ENCODE assay signal across 14 cellular contexts in genomic region chr9:19375536-19375935, GRCh38. TPM values are rescaled to one million over a fixed set of nuclear protein-coding genes. Genes with fewer than 3 reads are reported as not detected.
A peak's percentile ranks its signal among the peaks of the same experiment; 100 is the strongest.
DNase-seq lines count a peak whose midpoint lies in the region; ATAC-seq and TF ChIP-seq lines count a peak whose summit lies in the region.
"Had no signal": no experiment of that assay in that cellular context is flagged by ENCODE, and none has a peak within 500 bp of the region (broad histone marks: within the 10 kb centered on the region; RNA-seq: fewer than 3 reads in every experiment).

No MANE protein-coding gene starts in this region.

- no peak overlapping the region for H3K27ac Mint-ChIP-seq in neural crest cell (ENCODE audit: unreplicated experiment)

- no peak overlapping the region for H3K4me2 ChIP-seq in SK-N-SH

- peaks cover 81% of the 10 kb centered on the region for H3F3A ChIP-seq in SK-N-SH (replicated peaks; ENCODE audit: insufficient read depth)

- in situ Hi-C loops in brain microvascular endothelial cell (cut with HindIII; ENCODE audit: low pct_ligation_motif_present, low sequenced_read_pairs): no loop called here

- CTCF ChIA-PET in SK-N-SH (lab: Yijun Ruan, JAX): interaction anchor here (1.4 kb wide), 1 partner anchor 82 kb away, joined by 5 read pairs; no protein-coding TSS in a partner anchor

- peaks cover 5% of the 10 kb centered on the region for H3K27me3 Mint-ChIP-seq in neural crest cell (ENCODE audit: low read depth)

- intact Hi-C loops in upper lobe of right lung (cut with DNase I): no loop called here

- TF ChIP-seq CTCF in SK-N-SH (IDR thresholded peaks at IDR 0.05) (no peak), brain microvascular endothelial cell (IDR thresholded peaks at IDR 0.05; ENCODE audit: low read depth, low read length, missing control alignments) (no peak), neural crest cell (conservative IDR thresholded peaks at IDR 0.05) (no peak), upper lobe of right lung (IDR thresholded peaks at IDR 0.05) (no peak)

- no peaks in the 10 kb centered on the region for H3K9me2 ChIP-seq in SK-N-SH

- H3K36me3 Mint-ChIP-seq in neural crest cell (ENCODE audit: low read depth): peaks cover 38% of the 10 kb centered on the region

- no peak overlapping the region for H2AFZ ChIP-seq in SK-N-SH (ENCODE audit: low read depth)

- no peak for DNase-seq in SK-N-SH
- DNase-seq in brain microvascular endothelial cell: no peak
- no peak for DNase-seq in neural crest cell (ENCODE audit: low read depth, low spot score)
- no peak for DNase-seq in upper lobe of right lung
- DNase-seq: DMS79, NCI-H526, transverse colon had no signal

- peaks cover 39% of the 10 kb centered on the region for H3K4me1 Mint-ChIP-seq in neural crest cell

- H3K36me3 ChIP-seq in SK-N-SH (replicated peaks in 1 of 2; ENCODE audit: control insufficient read depth in 1 of 2, insufficient read depth in 2 of 2, low read length in 1 of 2) (peaks cover 68 to 71% of the 10 kb centered on the region in 2 experiments), HUES64 (ENCODE audit: insufficient read depth, low read length) (peaks cover 81% of the 10 kb centered on the region), brain microvascular endothelial cell (replicated peaks) (peaks cover 65% of the 10 kb centered on the region), upper lobe of right lung (peaks cover 85% of the 10 kb centered on the region)

- no peaks in the 10 kb centered on the region; the same call in 1 of the 2 replicates for H3K9me3 ChIP-seq in SK-N-SH
- no peaks in the 10 kb centered on the region for H3K9me3 ChIP-seq in HUES64 (ENCODE audit: insufficient read depth, low read depth, low read length)
- no peaks in the 10 kb centered on the region for H3K9me3 ChIP-seq in upper lobe of right lung
- H3K9me3 ChIP-seq: transverse colon had no signal

- H3K27me3 ChIP-seq in SK-N-SH (ENCODE audit: insufficient read depth) (no peaks in the 10 kb centered on the region), HUES64 (ENCODE audit: insufficient read depth, low read length) (no peaks in the 10 kb centered on the region), brain microvascular endothelial cell (replicated peaks) (no peaks in the 10 kb centered on the region), upper lobe of right lung (no peaks in the 10 kb centered on the region)
- H3K27me3 ChIP-seq: transverse colon had no signal

- H3K4me3 ChIP-seq in SK-N-SH (ENCODE audit: low read depth in 2 of 2, low read length in 1 of 2) (no peak overlapping the region), HUES64 (ENCODE audit: low read length) (no peak overlapping the region), brain microvascular endothelial cell (ENCODE audit: low read depth, low read length) (no peak overlapping the region), upper lobe of right lung (no peak overlapping the region)
- H3K4me3 ChIP-seq: lung, transverse colon had no signal

- no peak for TF ChIP-seq RAD21 in SK-N-SH (IDR thresholded peaks at IDR 0.05; ENCODE audit: low read length)

- H3K27ac ChIP-seq in SK-N-SH (ENCODE audit: low read depth in 2 of 2, low read length in 1 of 2) (peak overlapping the region; percentile 22 to 91; a peak in 3 of 4 replicates), HUES64 (ENCODE audit: low read depth, low read length) (peak overlapping the region; percentile 12; the same call in 1 of the 2 replicates), brain microvascular endothelial cell (peak overlapping the region; percentile 13), upper lobe of right lung (no peak overlapping the region)
- H3K27ac ChIP-seq: transverse colon had no signal

- peak overlapping the region; percentile 23 for H3K4me3 Mint-ChIP-seq in neural crest cell
- H3K4me3 Mint-ChIP-seq: brain had no signal

- H3K4me1 ChIP-seq in SK-N-SH (ENCODE audit: control insufficient read depth in 1 of 2, insufficient read depth in 2 of 2, low read depth in 1 of 2, low read length in 1 of 2) (peaks cover 13 to 16% of the 10 kb centered on the region in 2 experiments), HUES64 (ENCODE audit: insufficient read depth, low read length) (peaks cover 9% of the 10 kb centered on the region; the same call in 1 of the 2 replicates), upper lobe of right lung (peaks cover 21% of the 10 kb centered on the region)

- ATAC-seq in SK-N-SH treated with all-trans-retinoic acid at 6 μM for 48 hours (no peak), GM18511 (IDR thresholded peaks at IDR 0.05; ENCODE audit: unreplicated experiment) (no peak), HG03280 (IDR thresholded peaks at IDR 0.05; ENCODE audit: unreplicated experiment) (no peak), upper lobe of right lung (no peak)
- ATAC-seq: Right ventricle myocardium inferior had no signal

- peaks cover 41% of the 10 kb centered on the region for H3K79me2 ChIP-seq in SK-N-SH (ENCODE audit: insufficient read depth)

- H3K9ac ChIP-seq in SK-N-SH (peak overlapping the region; percentile 95; the same call in 1 of the 2 replicates), HUES64 (ENCODE audit: low read depth, low read length) (no peak overlapping the region)

- H3K9me3 Mint-ChIP-seq in neural crest cell: no peaks in the 10 kb centered on the region

- no peak for TF ChIP-seq EP300 in SK-N-SH (IDR thresholded peaks at IDR 0.05; ENCODE audit: borderline replicate concordance in 1 of 2, low read depth in 1 of 2, low read length in 1 of 2)

- peaks cover 39% of the 10 kb centered on the region for H4K20me1 ChIP-seq in SK-N-SH (ENCODE audit: insufficient read depth)

- POLR2A ChIA-PET in SK-N-SH (lab: Yijun Ruan, JAX): interaction anchor here (0.6 to 1.1 kb wide), 2 partner anchors 39 to 90 kb away, joined by 3 read pairs; no protein-coding TSS in a partner anchor

TF ChIP-seq in SK-N-SH, 30 proteins besides CTCF, POLR2A, EP300 and RAD21 (continues in another document):
- 0 out of 2 replicates have a peak, but pooled peaks have one; percentile 3 for TF ChIP-seq JUND (IDR thresholded peaks at IDR 0.05)
- TF ChIP-seq TCF12 (IDR thresholded peaks at IDR 0.05): 0 out of 2 replicates have a peak, but pooled peaks have one; percentile 17
- no peak for TF ChIP-seq ZBTB33 (IDR thresholded peaks at IDR 0.05; ENCODE audit: borderline replicate concordance, low read depth)
- no peak for TF ChIP-seq MAX (IDR thresholded peaks at IDR 0.05; ENCODE audit: low read depth)

TF ChIP-seq in SK-N-SH treated with all-trans-retinoic acid at 6 μM for 48 hours, 23 proteins besides CTCF, POLR2A, EP300 and RAD21 (continues in another document):
- no peak for TF ChIP-seq POU6F1 (CRISPR knock-in tag; IDR thresholded peaks at IDR 0.05; ENCODE audit: borderline replicate concordance, low read depth)
- no peak for TF ChIP-seq RARB (CRISPR knock-in tag; IDR thresholded peaks at IDR 0.05)
- TF ChIP-seq CSRNP3 (CRISPR knock-in tag; IDR thresholded peaks at IDR 0.05): no peak
- no peak for TF ChIP-seq CREB5 (CRISPR knock-in tag; IDR thresholded peaks at IDR 0.05; ENCODE audit: low read depth)
- TF ChIP-seq BACH2 (CRISPR knock-in tag; IDR thresholded peaks at IDR 0.05; ENCODE audit: borderline replicate concordance): no peak
- TF ChIP-seq ISL1 (CRISPR knock-in tag; IDR thresholded peaks at IDR 0.05): no peak

RNA-seq across cellular contexts. Expression of gene RPS6, which starts 4.5 kb away (rescaled TPM):
- polyA plus RNA-seq in SK-N-SH (2012; rRNA removed): 2,186 and 2,430 TPM in 2 replicates
- polyA plus RNA-seq in SK-N-SH (2012; cell fraction: cytosol; rRNA removed): 3,012 and 3,578 TPM in 2 replicates
- 516 and 571 TPM in 2 replicates for polyA plus RNA-seq in SK-N-SH (2012; cell fraction: nucleus; rRNA removed)
- polyA plus RNA-seq in HUES64 (2013, experiment 1 of 2): 1,912 TPM
- 2,153 TPM for polyA plus RNA-seq in HUES64 (2013, experiment 2 of 2)
- total RNA-seq in neural crest cell (2,517 and 2,603 TPM in 2 replicates), upper lobe of right lung (1,499 TPM)

RNA-seq across cellular contexts. Expression of gene ACER2, which starts 33.3 kb away (rescaled TPM):
- 1.3 and 2.2 TPM in 2 replicates for polyA plus RNA-seq in SK-N-SH (2012; rRNA removed)
- 1.2 and 1.5 TPM in 2 replicates for polyA plus RNA-seq in SK-N-SH (2012; cell fraction: cytosol; rRNA removed)
- polyA plus RNA-seq in SK-N-SH (2012; cell fraction: nucleus; rRNA removed): 1.9 and 3.0 TPM in 2 replicates
- polyA plus RNA-seq in HUES64 (2013, experiment 1 of 2): 5.1 TPM
- 5.3 TPM for polyA plus RNA-seq in HUES64 (2013, experiment 2 of 2)
- 5.3 and 5.6 TPM in 2 replicates for total RNA-seq in neural crest cell
- total RNA-seq in upper lobe of right lung: 5.5 TPM
